In genomic region chr11:2400069-2400760, GRCh38 we compare ENCODE assay signal across 8 cellular contexts. TPM values are rescaled to one million over a fixed set of nuclear protein-coding genes. Genes with fewer than 3 reads are reported as not detected.
A peak's percentile ranks its signal among the peaks of the same experiment; 100 is the strongest.
DNase-seq lines count a peak whose midpoint lies in the region; ATAC-seq and TF ChIP-seq lines count a peak whose summit lies in the region.

TSS of gene TSSC4 (plus strand) at chr11:2400750. CDS start at chr11:2402634, 1,884 bp downstream.

- no peaks in the 10 kb centered on the region for H3K4me1 Mint-ChIP-seq in activated T-helper 17 cell treated with anti-CD3 and anti-CD28 coated beads, Interleukin-2, amount 50 U/mL, for 72 hours
- H3K4me1 Mint-ChIP-seq in naive thymus-derived CD8-positive, alpha-beta T cell = peaks cover 5 to 25% (median 18%) of the 10 kb centered on the region in 4 donors

- H3K27me3 ChIP-seq in GM23248 (replicated peaks; ENCODE audit: insufficient read depth) = no peaks in the 10 kb centered on the region
- H3K27me3 ChIP-seq in fibroblast of lung (ENCODE audit: control insufficient read depth, insufficient read depth, low read length) = no peaks in the 10 kb centered on the region

- H3K36me3 ChIP-seq in GM23248 (ENCODE audit: low read depth) (peaks cover 10% of the 10 kb centered on the region; the same call in 1 of the 2 replicates), fibroblast of lung (ENCODE audit: control insufficient read depth, insufficient read depth, low read length) (peaks cover 38% of the 10 kb centered on the region)

- POLR2A ChIA-PET in naive thymus-derived CD8-positive, alpha-beta T cell (lab: Charles Lee) = interaction anchor here (0.6 to 8.2 kb wide), 20 partner anchors 13 to 1091 kb away, joined by 3 to 113 read pairs (median 4); partner anchors contain the start of genes C11orf21, CD81, KCNQ1 and PHLDA2

- peaks cover 24% of the 10 kb centered on the region for H3F3A ChIP-seq in GM23248 (ENCODE audit: insufficient read depth)

- H3K27ac Mint-ChIP-seq in activated T-helper 17 cell treated with anti-CD3 and anti-CD28 coated beads, Interleukin-2, amount 50 U/mL, for 72 hours = peak within 1 kb of the TSS; percentile 91
- H3K27ac Mint-ChIP-seq in naive thymus-derived CD8-positive, alpha-beta T cell = peak within 1 kb of the TSS; percentile 91 to 98 (median 95)

- H3K36me3 Mint-ChIP-seq in activated T-helper 17 cell treated with anti-CD3 and anti-CD28 coated beads, Interleukin-2, amount 50 U/mL, for 72 hours (ENCODE audit: low read depth) = peaks cover 31% of the 10 kb centered on the region
- H3K36me3 Mint-ChIP-seq in naive thymus-derived CD8-positive, alpha-beta T cell = peaks cover 0 to 28% (median 0%) of the 10 kb centered on the region in 3 donors

- H4K20me1 ChIP-seq in GM23248 (ENCODE audit: insufficient read depth) (no peaks in the 10 kb centered on the region), fibroblast of lung (ENCODE audit: control insufficient read depth, extremely low read depth, insufficient read depth, low read length) (no peaks in the 10 kb centered on the region)

- TF ChIP-seq CTCF in fibroblast of lung (conservative IDR thresholded peaks at IDR 0.05 in 1 of 2, IDR thresholded peaks at IDR 0.05 in 1 of 2; ENCODE audit: low read depth in 1 of 2, low read length in 2 of 2) = peak; percentile 92 to 94

- DNase-seq in Daoy (ENCODE audit: low read depth) (peak; percentile 100), GM23248 (peak; percentile 100), LHCN-M2 (ENCODE audit: low read depth) (peak; percentile 100), RPMI8226 (peak; percentile 98), fibroblast of lung (ENCODE audit: low read depth in 2 of 2) (peak; percentile 100)
- peak; percentile 99 to 100 (median 100) for DNase-seq in naive thymus-derived CD8-positive, alpha-beta T cell
- DNase-seq in stimulated activated naive CD4-positive, alpha-beta T cell treated with Interleukin-2 at 50 U/mL for 16 hours (lab: John Stamatoyannopoulos, UW) = peak; percentile 99

- H3K4me1 ChIP-seq in GM23248 (ENCODE audit: insufficient read depth) (peaks cover 20% of the 10 kb centered on the region), fibroblast of lung (ENCODE audit: control insufficient read depth, extremely low read depth, insufficient read depth, low read length) (peaks cover 16% of the 10 kb centered on the region)

- H3K4me3 Mint-ChIP-seq in activated T-helper 17 cell treated with anti-CD3 and anti-CD28 coated beads, Interleukin-2, amount 50 U/mL, for 72 hours = peak within 1 kb of the TSS; percentile 82
- H3K4me3 Mint-ChIP-seq in naive thymus-derived CD8-positive, alpha-beta T cell = peak within 1 kb of the TSS; percentile 85 to 97 (median 92)

- in situ Hi-C loops in GM23248 (cut with MboI) = no loop called here

- H3K79me2 ChIP-seq in GM23248 (ENCODE audit: insufficient read depth) = peaks cover 56% of the 10 kb centered on the region
- H3K79me2 ChIP-seq in fibroblast of lung (ENCODE audit: control insufficient read depth, insufficient read depth, low read length) = peaks cover 21% of the 10 kb centered on the region

- 0 to 1% methylated on average over 57 of the region's 65 CpGs for WGBS in GM23248 (ENCODE audit: low coverage in 1 of 2, low lambda C conversion rate in 2 of 2, missing lambda C conversion rate in 2 of 2), 2 experiments

- no peaks in the 10 kb centered on the region for H3K27me3 Mint-ChIP-seq in activated T-helper 17 cell treated with anti-CD3 and anti-CD28 coated beads, Interleukin-2, amount 50 U/mL, for 72 hours
- no peaks in the 10 kb centered on the region for H3K27me3 Mint-ChIP-seq in naive thymus-derived CD8-positive, alpha-beta T cell

- H3K27ac ChIP-seq in GM23248 (peak within 1 kb of the TSS; percentile 96), fibroblast of lung (ENCODE audit: insufficient read depth, low read length) (peak within 1 kb of the TSS; percentile 95)

- H3K9ac ChIP-seq in GM23248 (peak within 1 kb of the TSS; percentile 94), fibroblast of lung (ENCODE audit: insufficient read depth, low read length) (peak within 1 kb of the TSS; percentile 95)

- no peaks in the 10 kb centered on the region for H3K9me3 Mint-ChIP-seq in activated T-helper 17 cell treated with anti-CD3 and anti-CD28 coated beads, Interleukin-2, amount 50 U/mL, for 72 hours
- no peaks in the 10 kb centered on the region for H3K9me3 Mint-ChIP-seq in naive thymus-derived CD8-positive, alpha-beta T cell

- H3K4me3 ChIP-seq in GM23248 (peak within 1 kb of the TSS; percentile 89), fibroblast of lung (replicated peaks in 1 of 4; ENCODE audit: control extremely low read depth in 1 of 4, insufficient read depth in 1 of 4, low read depth in 3 of 4, low read length in 4 of 4) (peak within 1 kb of the TSS; percentile 64 to 98 (median 89))

- ATAC-seq in activated T-helper 17 cell treated with anti-CD3 and anti-CD28 coated beads, Interleukin-2, amount 50 U/mL, for 72 hours (replicated peaks) = peak; percentile 89
- peak; percentile 85 to 89 for ATAC-seq in naive thymus-derived CD8-positive, alpha-beta T cell

- H3K9me3 ChIP-seq in GM23248 (ENCODE audit: low read depth) (no peaks in the 10 kb centered on the region), fibroblast of lung (ENCODE audit: control insufficient read depth, insufficient read depth, low read depth, low read length) (no peaks in the 10 kb centered on the region)

- H2AFZ ChIP-seq in GM23248 (peak within 1 kb of the TSS; percentile 57), fibroblast of lung (ENCODE audit: low read length) (no peak within 1 kb of the TSS)

- H3K4me2 ChIP-seq in GM23248 (ENCODE audit: unreplicated experiment) (peak within 1 kb of the TSS; percentile 97), fibroblast of lung (ENCODE audit: extremely low read depth, insufficient read depth, low read length) (peak within 1 kb of the TSS; percentile 93)

- H3K9me2 ChIP-seq in GM23248 (ENCODE audit: insufficient read depth) = no peaks in the 10 kb centered on the region

RNA-seq across cellular contexts. Expression of gene TSSC4, which starts in this region (rescaled TPM):
- total RNA-seq in Daoy (2014; rRNA removed; shearing (Covaris generic)) = 50.1 and 73.7 TPM in 2 replicates
- total RNA-seq in GM23248 (2014; rRNA removed; shearing (Covaris generic)) = 44.4 and 50.3 TPM in 2 replicates
- polyA plus RNA-seq in GM23248 (2016; fragmentation: Nextera tagmentation; extraction: Ambion mirVana) (61.8 and 69.8 TPM in 2 replicates), fibroblast of lung (8.8 and 10.9 TPM in 2 replicates)
- total RNA-seq in LHCN-M2 (2014; rRNA removed) (51.6 and 61.5 TPM in 2 replicates), fibroblast of lung (48.7 and 51.1 TPM in 2 replicates)
- polyA plus RNA-seq in LHCN-M2 (2012) = 48.9 TPM
- total RNA-seq in activated T-helper 17 cell treated with anti-CD3 and anti-CD28 coated beads, Interleukin-2, amount 50 U/mL, for 72 hours = 10 to 100 TPM; 19.7 to 58.7 TPM
- polyA plus RNA-seq in fibroblast of lung (2012) = 22.8 and 45.2 TPM in 2 replicates
- 12.3 and 12.7 TPM in 2 replicates for polyA minus RNA-seq in fibroblast of lung (ENCODE audit: low replicate concordance)
- 10 to 100 TPM; 56.6 to 65.6 TPM for total RNA-seq in naive thymus-derived CD8-positive, alpha-beta T cell
- polyA plus RNA-seq in naive thymus-derived CD8-positive, alpha-beta T cell = 10 to 100 TPM; 49.0 to 68.3 (median 54.7) TPM

Comparison
In these comparisons a context has a peak if more than half of its experiments do, and no peak if none do; other contexts are left out.
1. Peak in every context shown above with its lines: DNase-seq, ATAC-seq, H3K4me3 ChIP-seq and H3K27ac ChIP-seq.